In genomic region chr3:149654188-149654601, GRCh38 we compare ENCODE assay signal across 14 cellular contexts. TPM values are rescaled to one million over a fixed set of nuclear protein-coding genes. Genes with fewer than 3 reads are reported as not detected.
DNase-seq lines count a peak whose midpoint lies in the region; ATAC-seq and TF ChIP-seq lines count a peak whose summit lies in the region.
"Had no signal": no experiment of that assay in that cellular context is flagged by ENCODE, and none has a peak within 500 bp of the region (broad histone marks: within the 10 kb centered on the region; RNA-seq: fewer than 3 reads in every experiment).

No MANE protein-coding gene starts in this region.

- H3K36me3 Mint-ChIP-seq in osteocyte (ENCODE audit: unreplicated experiment): peaks cover 34% of the 10 kb centered on the region
- H3K36me3 Mint-ChIP-seq: CD4-positive, alpha-beta memory T cell had no signal

- H3K27me3 Mint-ChIP-seq in osteocyte (ENCODE audit: unreplicated experiment): no peaks in the 10 kb centered on the region

- H3K36me3 ChIP-seq in esophagus muscularis mucosa: peaks cover 0 to 14% (median 8%) of the 10 kb centered on the region in 4 donors

- no peak for TF ChIP-seq CTCF in esophagus muscularis mucosa (IDR thresholded peaks at IDR 0.05)
- no peak for TF ChIP-seq CTCF in osteocyte (IDR thresholded peaks at IDR 0.05)

- peak overlapping the region; percentile 52 for H3K27ac Mint-ChIP-seq in osteocyte (ENCODE audit: unreplicated experiment)
- H3K27ac Mint-ChIP-seq: progenitor cell of endocrine pancreas had no signal

- no peak for TF ChIP-seq EP300 in esophagus muscularis mucosa (IDR thresholded peaks at IDR 0.05)

- H3K4me3 ChIP-seq in esophagus muscularis mucosa: peak overlapping the region; percentile 77 to 93 (median 81)

- peak overlapping the region; percentile 98 for H3K4me3 Mint-ChIP-seq in osteocyte (ENCODE audit: unreplicated experiment)
- H3K4me3 Mint-ChIP-seq: CD4-positive, alpha-beta memory T cell had no signal

- no peak for TF ChIP-seq POLR2A in esophagus muscularis mucosa (IDR thresholded peaks at IDR 0.05; ENCODE audit: low read depth)

- DNase-seq in AG20443 (ENCODE audit: low spot score): peak; percentile 38
- peak; percentile 78 for DNase-seq in RPMI7951 (ENCODE audit: low read depth)
- no peak for DNase-seq in esophagus muscularis mucosa (ENCODE audit: extremely low spot score)
- no peak for DNase-seq in osteocyte (ENCODE audit: extremely low spot score, unreplicated experiment)
- DNase-seq in hypothalamus (lab: John Stamatoyannopoulos, UW): no peak
- no peak for DNase-seq in HPDE6-E6E7 (ENCODE audit: extremely low spot score)
- DNase-seq in NCI-H510A (lab: John Stamatoyannopoulos, UW): no peak
- DNase-seq: activated effector memory CD4-positive, alpha-beta T cell treated with anti-CD3 and anti-CD28 coated beads, Interleukin-2, amount 50 U/mL, for 16 hours; CD4-positive, alpha-beta memory T cell; NCI-H526 treated with DMSO at 0.1 percent for 48 hours; stimulated activated naive CD4-positive, alpha-beta T cell treated with Interleukin-2 at 50 U/mL for 16 hours; T1000 had no signal

- no peaks in the 10 kb centered on the region for H3K27me3 ChIP-seq in esophagus muscularis mucosa

- intact Hi-C loops in esophagus muscularis mucosa (cut with DNase I): no loop called here

- ATAC-seq in GM18870 (IDR thresholded peaks at IDR 0.05; ENCODE audit: unreplicated experiment): no peak

- peak overlapping the region; percentile 92 to 99 (median 98) for H3K27ac ChIP-seq in esophagus muscularis mucosa (replicated peaks in 1 of 4)

- H3K4me1 ChIP-seq in esophagus muscularis mucosa: peaks cover 32 to 74% (median 72%) of the 10 kb centered on the region in 4 donors

- H3K9me3 Mint-ChIP-seq in osteocyte (ENCODE audit: unreplicated experiment): peaks cover 3% of the 10 kb centered on the region

- no peaks in the 10 kb centered on the region for H3K9me3 ChIP-seq in esophagus muscularis mucosa

- peaks cover 65% of the 10 kb centered on the region for H3K4me1 Mint-ChIP-seq in osteocyte (ENCODE audit: unreplicated experiment)

RNA-seq across cellular contexts. Expression of gene WWTR1, which starts 3.6 kb away (rescaled TPM):
- total RNA-seq in RPMI7951 (2014; rRNA removed; shearing (Covaris generic)): 103 and 107 TPM in 2 replicates
- 100 to 1,000 TPM; 346 to 535 (median 463) TPM for total RNA-seq in esophagus muscularis mucosa
- total RNA-seq in osteocyte: 116 and 120 TPM in 2 replicates

Comparison
In these comparisons a context has a peak if more than half of its experiments do, and no peak if none do; other contexts are left out.
1. DNase-seq: peak in AG20443 (single experiment) and RPMI7951 (single experiment); none in esophagus muscularis mucosa (single experiment), osteocyte (single experiment), hypothalamus (0 of 51), HPDE6-E6E7 (single experiment) and NCI-H510A (single experiment).